Comparison of ENCODE assay signal across 13 cellular contexts in genomic region chr17:77143306-77143705, GRCh38. TPM values are rescaled to one million over a fixed set of nuclear protein-coding genes. Genes with fewer than 3 reads are reported as not detected.
A peak's percentile ranks its signal among the peaks of the same experiment; 100 is the strongest.
DNase-seq lines count a peak whose midpoint lies in the region; TF ChIP-seq lines count a peak whose summit lies in the region.
"Had no signal": no experiment of that assay in that cellular context is flagged by ENCODE, and none has a peak within 500 bp of the region (broad histone marks: within the 10 kb centered on the region; RNA-seq: fewer than 3 reads in every experiment).

No MANE protein-coding gene starts in this region.

- peaks cover 22 to 88% (median 23%) of the 10 kb centered on the region in 3 donors for H3K4me1 ChIP-seq in esophagus squamous epithelium
- H3K4me1 ChIP-seq in spleen, result peaks cover 42 to 89% (median 78%) of the 10 kb centered on the region in 6 donors

- TF ChIP-seq CTCF in esophagus squamous epithelium (IDR thresholded peaks at IDR 0.05) (no peak), spleen (IDR thresholded peaks at IDR 0.05 in 8 of 11, conservative IDR thresholded peaks at IDR 0.05 in 3 of 11) (no peak)

- H3K4me3 Mint-ChIP-seq in IgD-negative memory B cell, result peak overlapping the region; percentile 49 to 97 (median 89)
- H3K4me3 Mint-ChIP-seq: WTC11 had no signal

- H3K9ac ChIP-seq in SK-N-MC (ENCODE audit: insufficient read length), result no peak overlapping the region

- DNase-seq in SK-N-MC (ENCODE audit: low read depth, low spot score), result no peak
- no peak for DNase-seq in esophagus squamous epithelium (lab: John Stamatoyannopoulos, UW)
- no peak for DNase-seq in spleen
- no peak for DNase-seq in NCI-H1048 (lab: John Stamatoyannopoulos, UW)
- DNase-seq in NCI-H2171 (lab: John Stamatoyannopoulos, UW), result no peak
- no peak for DNase-seq in activated CD4-positive, alpha-beta T cell treated with anti-CD3 and anti-CD28 coated beads, Interleukin-2, amount 50 U/mL, for 48 hours
- DNase-seq: DND-41, H7, NCI-H1436 treated with DMSO at 0.1 percent for 48 hours, PC-9, small intestine had no signal

- peaks cover 3% of the 10 kb centered on the region for H3K36me3 Mint-ChIP-seq in IgD-negative memory B cell

- peaks cover 2% of the 10 kb centered on the region for H3K27me3 Mint-ChIP-seq in IgD-negative memory B cell

- peaks cover 0 to 2% (median 0%) of the 10 kb centered on the region in 3 donors for H3K9me3 Mint-ChIP-seq in IgD-negative memory B cell

- H3K27ac Mint-ChIP-seq in IgD-negative memory B cell, result peak overlapping the region; percentile 62 to 97 (median 88)
- H3K27ac Mint-ChIP-seq: WTC11 had no signal

- TF ChIP-seq POLR2A in esophagus squamous epithelium (IDR thresholded peaks at IDR 0.05), result no peak
- no peak for TF ChIP-seq POLR2A in spleen (IDR thresholded peaks at IDR 0.05)

- 29 to 30% methylated on average over 1 of the region's 1 CpG for WGBS in esophagus squamous epithelium, 2 donors
- 15 to 30% (median 15%) methylated on average over 1 of the region's 1 CpG for WGBS in spleen, 5 donors

- H3K4me1 Mint-ChIP-seq in IgD-negative memory B cell, result peaks cover 43 to 62% (median 58%) of the 10 kb centered on the region in 3 donors

- no peaks in the 10 kb centered on the region for H3K27me3 ChIP-seq in esophagus squamous epithelium
- no peaks in the 10 kb centered on the region for H3K27me3 ChIP-seq in spleen (replicated peaks in 1 of 7)

- H3K4me3 ChIP-seq in SK-N-MC, result no peak overlapping the region
- H3K4me3 ChIP-seq in esophagus squamous epithelium, result peak overlapping the region in 3 of 4 donors; percentile 9 to 98 (median 97)
- H3K4me3 ChIP-seq in spleen, result peak overlapping the region in 6 of 8 donors; percentile 2 to 89 (median 76)
- H3K4me3 ChIP-seq: PC-9 had no signal

- H3K27ac ChIP-seq in SK-N-MC, result peak overlapping the region; percentile 5; the same call in 1 of the 2 replicates
- H3K27ac ChIP-seq in esophagus squamous epithelium, result peak overlapping the region; percentile 75 to 98 (median 93)
- H3K27ac ChIP-seq in spleen, result peak overlapping the region in 7 of 8 donors; percentile 12 to 100 (median 96)

- intact Hi-C loops in esophagus squamous epithelium (cut with DNase I), result no loop called here
- intact Hi-C loops in spleen (cut with DNase I; ENCODE audit: low total_unique reads), result no loop called here

- H3K9me3 ChIP-seq in SK-N-MC (ENCODE audit: low read depth, low read length) (peaks cover 7% of the 10 kb centered on the region; the same call in 1 of the 2 replicates), esophagus squamous epithelium (no peaks in the 10 kb centered on the region), spleen (peaks cover 0 to 9% (median 2%) of the 10 kb centered on the region in 8 donors)

- peaks cover 52% of the 10 kb centered on the region for H3K36me3 ChIP-seq in SK-N-MC (ENCODE audit: insufficient read depth, low read length)
- H3K36me3 ChIP-seq in esophagus squamous epithelium, result peaks cover 0 to 45% (median 4%) of the 10 kb centered on the region in 3 donors
- H3K36me3 ChIP-seq in spleen, result peaks cover 0 to 53% (median 21%) of the 10 kb centered on the region in 6 donors

RNA-seq across cellular contexts. Expression of gene SEC14L1, which starts 2.5 kb away (rescaled TPM):
- polyA plus RNA-seq in IgD-negative memory B cell, result 44.4 TPM
- total RNA-seq in esophagus squamous epithelium, result 10 to 100 TPM; 27.3 to 39.2 (median 32.8) TPM
- 100 to 1,000 TPM; 152 to 202 (median 182) TPM for total RNA-seq in spleen
- 10 to 100 TPM; 14.5 to 37.6 (median 18.0) TPM for polyA plus RNA-seq in spleen

Comparison
In these comparisons a context has a peak if more than half of its experiments do, and no peak if none do; other contexts are left out.
1. H3K27ac ChIP-seq: peak in every context shown above with its lines; median percentile 96 in spleen; 93 in esophagus squamous epithelium; 5 in SK-N-MC.